ENCODE assay signal across 8 cellular contexts in the genomic region with DNA sequence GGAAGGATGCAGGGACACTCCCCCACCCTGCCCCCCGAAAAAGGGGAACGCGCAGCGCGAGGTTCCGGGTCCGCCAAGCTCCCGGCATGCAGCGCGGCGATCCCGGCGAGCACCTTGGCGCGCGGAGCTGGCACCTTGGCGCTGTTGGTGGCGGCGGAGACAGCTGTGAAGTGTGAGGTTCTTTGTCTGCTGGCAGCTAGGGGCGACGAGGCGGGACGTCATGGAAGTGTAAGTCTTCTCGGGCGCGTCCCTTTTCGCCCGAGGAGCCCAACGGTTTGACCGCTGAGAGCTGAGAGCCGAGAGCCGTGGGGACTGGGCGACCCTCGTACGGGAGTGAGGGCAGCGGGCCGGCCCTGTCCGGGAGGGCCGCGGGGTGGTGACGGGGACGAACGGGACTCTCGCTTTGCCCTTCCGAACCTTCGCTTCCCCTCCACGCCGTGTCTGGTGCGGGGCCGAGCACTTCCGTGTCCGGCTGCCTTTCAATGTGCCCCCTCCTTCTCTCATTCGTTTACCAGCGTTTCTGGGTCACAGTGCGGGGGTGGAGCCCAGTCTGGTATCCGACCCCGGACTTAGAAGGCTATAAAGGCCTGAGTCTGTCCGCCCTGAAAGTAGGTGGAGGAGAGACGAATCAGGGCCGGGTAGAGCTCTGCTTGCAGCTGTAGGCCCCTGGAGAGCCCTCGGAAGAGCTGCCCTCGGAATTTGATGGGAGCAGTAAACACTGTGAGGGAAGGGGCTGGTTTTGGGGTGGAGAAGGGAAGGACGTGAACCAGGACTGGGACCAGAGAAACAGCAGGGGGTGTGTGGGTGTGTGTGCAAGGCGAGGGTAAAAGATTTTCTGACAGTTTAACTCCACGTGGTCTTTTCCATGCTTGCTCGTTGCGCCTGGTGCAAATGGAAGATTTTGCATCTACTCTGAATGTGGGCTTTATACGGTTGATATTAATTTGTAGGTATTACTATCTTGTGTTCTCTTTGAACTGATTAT. TPM values are rescaled to one million over a fixed set of nuclear protein-coding genes. Genes with fewer than 3 reads are reported as not detected.
DNase-seq lines count a peak whose midpoint lies in the region; ATAC-seq and TF ChIP-seq lines count a peak whose summit lies in the region.

A gene (plus strand): TSS at position 105 of the 985 bp plus-strand sequence. CDS start 116 bp downstream, at position 221.

- H3K9me3 ChIP-seq in prostate gland = no peaks in the 10 kb centered on the region

- no peak for TF ChIP-seq POLR2A in prostate gland (IDR thresholded peaks at IDR 0.05)

- no peaks in the 10 kb centered on the region for H3K27me3 ChIP-seq in prostate gland (replicated peaks; ENCODE audit: insufficient read depth)

- peak; percentile 12; the same call in 1 of the 2 replicates for TF ChIP-seq CTCF in GM12875 (IDR thresholded peaks at IDR 0.05; ENCODE audit: borderline replicate concordance, insufficient read depth, low read depth, low read length)
- peak in 1 of 4 experiments; percentile 6 for TF ChIP-seq CTCF in prostate gland (IDR thresholded peaks at IDR 0.05)

- peaks cover 4% of the 10 kb centered on the region for H3K36me3 Mint-ChIP-seq in T-cell

- H3K27ac ChIP-seq in adipose tissue (ENCODE audit: low read depth, low read length) (peak within 1 kb of the TSS; percentile 70), prostate gland (peak within 1 kb of the TSS; percentile 88 to 92)

- intact Hi-C loops in left cardiac atrium (cut with DNase I) = loop anchor here in 1 of 2 donors (5.0 kb wide), 1 partner anchor 38 kb away; a partner anchor contains a TSS
- intact Hi-C loops in prostate gland (cut with DNase I) = no loop called here

- H3K4me3 Mint-ChIP-seq in T-cell = peak within 1 kb of the TSS; percentile 93 to 98 (median 98)

- no peaks in the 10 kb centered on the region for H3K27me3 Mint-ChIP-seq in T-cell

- H3K27ac Mint-ChIP-seq in T-cell = peak within 1 kb of the TSS; percentile 94

- DNase-seq in NCI-H1092 treated with DMSO at 0.1 percent for 48 hours (lab: John Stamatoyannopoulos, UW) = peak; percentile 76
- peak; percentile 67 to 90 (median 85) for DNase-seq in T-cell
- DNase-seq in left cardiac atrium = peak; percentile 84
- peak; percentile 67 for DNase-seq in prostate gland (ENCODE audit: low spot score)
- peak; percentile 85 for DNase-seq in ureter (ENCODE audit: low spot score)

- CTCF ChIA-PET in T-cell (lab: Charles Lee) = interaction anchor here in 1 of 2 donors (0.7 to 1.0 kb wide), 2 partner anchors 39 to 1157 kb away, joined by 3 to 5 read pairs; a partner anchor contains a TSS

- H3K4me1 ChIP-seq in prostate gland (replicated peaks) = no peaks in the 10 kb centered on the region

- no peaks in the 10 kb centered on the region for H3K36me3 ChIP-seq in prostate gland

- peaks cover 49 to 52% (median 50%) of the 10 kb centered on the region in 3 donors for H3K4me1 Mint-ChIP-seq in T-cell

- POLR2A ChIA-PET in T-cell (lab: Charles Lee) = interaction anchor here (0.5 to 2.1 kb wide), 7 partner anchors 24 to 750 kb away, joined by 3 to 8 read pairs (median 4); a partner anchor contains a TSS

- ATAC-seq in HG02623 (IDR thresholded peaks at IDR 0.05; ENCODE audit: unreplicated experiment) (peak; percentile 89), T-cell (replicated peaks in 1 of 4) (peak; percentile 91 to 96 (median 93)), left cardiac atrium (peak; percentile 95 to 96)

- WGBS in adipose tissue, 3 donors = 0 to 1% (median 1%) methylated on average over 57 to 68 of the region's 68 CpGs
- under 1% methylated on average over 63 of the region's 68 CpGs for WGBS in prostate gland

- H3K4me3 ChIP-seq in GM12875 (ENCODE audit: low read depth, low read length) (peak within 1 kb of the TSS; percentile 87), prostate gland (peak within 1 kb of the TSS; percentile 61 to 65)

- no peaks in the 10 kb centered on the region for H3K9me3 Mint-ChIP-seq in T-cell

RNA-seq across cellular contexts. Expression of the gene that starts here (rescaled TPM):
- 10 to 100 TPM; 29.9 to 33.7 (median 31.6) TPM for total RNA-seq in T-cell
- polyA plus RNA-seq in adipose tissue = 10 to 100 TPM; 15.5 to 18.6 (median 16.5) TPM
- 10 to 100 TPM; 25.7 to 27.4 TPM for total RNA-seq in left cardiac atrium
- total RNA-seq in prostate gland = 10 to 100 TPM; 37.9 to 48.1 TPM
- 43.6 TPM for total RNA-seq in ureter

Comparison
In these comparisons a context has a peak if more than half of its experiments do, and no peak if none do; other contexts are left out.
1. Peak in every context shown above with its lines: DNase-seq, ATAC-seq, H3K4me3 ChIP-seq and H3K27ac ChIP-seq.